In genomic region chr3:50519471-50520089, GRCh38 we compare ENCODE assay signal across 7 cellular contexts.
DNase-seq lines count a peak whose midpoint lies in the region; ATAC-seq and TF ChIP-seq lines count a peak whose summit lies in the region.

No MANE protein-coding gene starts in this region.

- H3K27ac Mint-ChIP-seq in T-helper 1 cell treated with Interleukin-12 subunit alpha and Interleukin-12 subunit beta and Interleukin-4 antibody, amounts not matched to agents 30 μg/mL and 1 μg/mL, for 36 hours = peak overlapping the region; percentile 8

- no peak overlapping the region for H3K4me3 Mint-ChIP-seq in T-helper 1 cell treated with Interleukin-12 subunit alpha and Interleukin-12 subunit beta and Interleukin-4 antibody, amounts not matched to agents 30 μg/mL and 1 μg/mL, for 36 hours

- H3K4me1 Mint-ChIP-seq in T-helper 1 cell treated with Interleukin-12 subunit alpha and Interleukin-12 subunit beta and Interleukin-4 antibody, amounts not matched to agents 30 μg/mL and 1 μg/mL, for 36 hours (ENCODE audit: low read depth) = peaks cover 8% of the 10 kb centered on the region

- WGBS in iPS DF 6.9 (ENCODE audit: insufficient coverage, insufficient read length) = no CpG with 5 or more reads among the region's 7 CpGs

- TF ChIP-seq CTCF in GM10266 (IDR thresholded peaks at IDR 0.05; ENCODE audit: control insufficient read depth, insufficient read depth, low read depth, missing control alignments) = peak; percentile 91

- no peak overlapping the region for H3K27ac ChIP-seq in iPS DF 6.9 (ENCODE audit: low read length)

- no peaks in the 10 kb centered on the region for H3K27me3 ChIP-seq in iPS DF 6.9 (ENCODE audit: control insufficient read depth, insufficient read depth, low read length)

- no peak overlapping the region for H3K4me3 ChIP-seq in iPS DF 6.9 (ENCODE audit: low read length)

- no peak for ATAC-seq in HG03095 (IDR thresholded peaks at IDR 0.05; ENCODE audit: unreplicated experiment)

- H3K9me3 Mint-ChIP-seq in T-helper 1 cell treated with Interleukin-12 subunit alpha and Interleukin-12 subunit beta and Interleukin-4 antibody, amounts not matched to agents 30 μg/mL and 1 μg/mL, for 36 hours = no peaks in the 10 kb centered on the region

- peaks cover 27% of the 10 kb centered on the region for H3K27me3 Mint-ChIP-seq in T-helper 1 cell treated with Interleukin-12 subunit alpha and Interleukin-12 subunit beta and Interleukin-4 antibody, amounts not matched to agents 30 μg/mL and 1 μg/mL, for 36 hours (ENCODE audit: low read depth)

- peaks cover 12% of the 10 kb centered on the region for H3K4me1 ChIP-seq in iPS DF 6.9 (ENCODE audit: control insufficient read depth, insufficient read depth, low read length)

- peak; percentile 79 for DNase-seq in GM10266 (ENCODE audit: extremely low spot score)
- DNase-seq in LoVo (ENCODE audit: low spot score) = peak; percentile 60
- DNase-seq in amniotic stem cell (lab: John Stamatoyannopoulos, UW) = peak; percentile 17
- peak; percentile 76 for DNase-seq in iPS DF 6.9 (ENCODE audit: low read depth, low spot score)
- peak; percentile 40 to 57 for DNase-seq in stimulated activated CD4-positive, alpha-beta T cell treated with anti-CD3 and anti-CD28 coated beads, Interleukin-1b, Interleukin-23, amount 100 ng/mL, for 1 hour (ENCODE audit: low read depth in 2 of 2)

- no peaks in the 10 kb centered on the region for H3K36me3 ChIP-seq in iPS DF 6.9 (ENCODE audit: control insufficient read depth, insufficient read depth, low read length)

- no peaks in the 10 kb centered on the region for H3K9me3 ChIP-seq in iPS DF 6.9 (ENCODE audit: control insufficient read depth, insufficient read depth, low read length)

- no peaks in the 10 kb centered on the region for H3K36me3 Mint-ChIP-seq in T-helper 1 cell treated with Interleukin-12 subunit alpha and Interleukin-12 subunit beta and Interleukin-4 antibody, amounts not matched to agents 30 μg/mL and 1 μg/mL, for 36 hours (ENCODE audit: low read depth)

Comparison
In these comparisons a context has a peak if more than half of its experiments do, and no peak if none do; other contexts are left out.
1. DNase-seq: peak in every context shown above with its lines; median percentile 79 in GM10266; 76 in iPS DF 6.9; 60 in LoVo; 48 in stimulated activated CD4-positive, alpha-beta T cell treated with anti-CD3 and anti-CD28 coated beads, Interleukin-1b, Interleukin-23, amount 100 ng/mL, for 1 hour; 17 in amniotic stem cell.